18 cellular contexts compared by ENCODE assay signal in genomic region chr14:50388256-50388931, GRCh38. TPM values are rescaled to one million over a fixed set of nuclear protein-coding genes. Genes with fewer than 3 reads are reported as not detected.
DNase-seq lines count a peak whose midpoint lies in the region; ATAC-seq, FAIRE-seq and TF ChIP-seq lines count a peak whose summit lies in the region.
"Had no signal": no experiment of that assay in that cellular context is flagged by ENCODE, and none has a peak within 500 bp of the region (broad histone marks: within the 10 kb centered on the region; RNA-seq: fewer than 3 reads in every experiment).

No MANE protein-coding gene starts in this region.

- no peak for FAIRE-seq in H1 (lab: Jason Lieb, UNC)
- FAIRE-seq: H54, keratinocyte, TTC549 had no signal

- H4K91ac ChIP-seq in H1 (replicated peaks; ENCODE audit: insufficient read length, low read length) = no peak overlapping the region

- no peaks in the 10 kb centered on the region for H3K79me1 ChIP-seq in H1 (ENCODE audit: low read depth, low read length)

- no peak overlapping the region for H3K4me3 ChIP-seq in HEK293 (ENCODE audit: low read depth, low read length)
- H3K4me3 ChIP-seq in H1 (ENCODE audit: extremely low read depth in 1 of 4, insufficient read depth in 2 of 4, low read depth in 3 of 4, low read length in 4 of 4) = no peak overlapping the region
- H3K4me3 ChIP-seq in right lobe of liver = no peak overlapping the region
- no peak overlapping the region for H3K4me3 ChIP-seq in spleen

- TF ChIP-seq CTCF in HEK293 (tag by site-specific recombination; IDR thresholded peaks at IDR 0.05) (no peak), H1 (IDR thresholded peaks at IDR 0.05; ENCODE audit: control extremely low read depth in 1 of 3, insufficient read depth in 1 of 3, low read depth in 1 of 3, low read length in 3 of 3) (peak in 2 of 3 experiments; percentile 25 to 52; a peak in 3 of 4 replicates), right lobe of liver (IDR thresholded peaks at IDR 0.05) (no peak), spleen (IDR thresholded peaks at IDR 0.05 in 8 of 11, conservative IDR thresholded peaks at IDR 0.05 in 3 of 11) (no peak)

- H4K20me1 ChIP-seq in H1 (replicated peaks in 1 of 2; ENCODE audit: control insufficient read depth in 1 of 2, insufficient read depth in 2 of 2, low read length in 2 of 2) = no peaks in the 10 kb centered on the region

- WGBS in H1 (ENCODE audit: extremely low coverage in 1 of 2, insufficient coverage in 1 of 2, insufficient read length in 1 of 2, insufficient replicate concordance in 2 of 2, low coverage in 1 of 2, low lambda C conversion rate in 2 of 2, missing lambda C conversion rate in 1 of 2), 2 experiments = 75% methylated on average over 9 of the region's 9 CpGs; no CpG with 5 or more reads in 1 of the 2 experiments
- 66% methylated on average over 6 of the region's 9 CpGs for WGBS in right lobe of liver (ENCODE audit: insufficient coverage, low coverage, low lambda C conversion rate, missing lambda C conversion rate)
- 58 to 79% (median 66%) methylated on average over 9 of the region's 9 CpGs for WGBS in spleen, 5 donors

- H2AK5ac ChIP-seq in H1 (ENCODE audit: low read depth, low read length) = no peak overlapping the region

- no peaks in the 10 kb centered on the region for H3K79me2 ChIP-seq in H1 (ENCODE audit: control insufficient read depth in 1 of 2, insufficient read depth in 2 of 2, low read length in 2 of 2)

- H2BK120ac ChIP-seq in H1 (replicated peaks; ENCODE audit: low read depth, low read length) = no peak overlapping the region

- POLR2A ChIA-PET in HEK293 (lab: Yijun Ruan, JAX) (interaction anchor here (0.6 kb wide), 1 partner anchor 793 kb away, joined by 3 read pairs; no protein-coding TSS in a partner anchor), H1 (lab: Charles Lee; ENCODE audit: partially characterized antibody) (interaction anchor here (0.7 to 1.0 kb wide), 3 partner anchors 8 to 27 kb away, joined by 3 to 4 read pairs (median 4); partner anchors contain the start of gene CDKL1)

- no peak overlapping the region for H2BK5ac ChIP-seq in H1 (ENCODE audit: low read depth, low read length)

- H3K18ac ChIP-seq in H1 (ENCODE audit: extremely low read depth, low read length) = no peak overlapping the region

- H2AFZ ChIP-seq in H1 (ENCODE audit: low read length) = no peak overlapping the region

- no peak overlapping the region for H2BK20ac ChIP-seq in H1 (ENCODE audit: low read length)

- H3K4me2 ChIP-seq in H1 (ENCODE audit: insufficient read depth in 1 of 2, low read depth in 2 of 2, low read length in 2 of 2) = no peak overlapping the region

- intact Hi-C loops in right lobe of liver (cut with DNase I) = no loop called here
- intact Hi-C loops in spleen (cut with DNase I; ENCODE audit: low total_unique reads) = no loop called here

- no peaks in the 10 kb centered on the region for H3K9me3 ChIP-seq in HEK293 (ENCODE audit: control insufficient read depth, insufficient read depth, low read depth, low read length)
- no peaks in the 10 kb centered on the region for H3K9me3 ChIP-seq in H1 (ENCODE audit: insufficient read depth in 2 of 2, low read depth in 1 of 2, low read length in 1 of 2)
- H3K9me3 ChIP-seq in right lobe of liver = no peaks in the 10 kb centered on the region
- H3K9me3 ChIP-seq in spleen = no peaks in the 10 kb centered on the region

- CTCF ChIA-PET in HEK293 (lab: Yijun Ruan, JAX) = interaction anchor here (0.6 kb wide), 1 partner anchor 245 kb away, joined by 3 read pairs; no protein-coding TSS in a partner anchor
- CTCF ChIA-PET in H1 (lab: Charles Lee; ENCODE audit: partially characterized antibody) = interaction anchor here (0.6 to 1.5 kb wide), 5 partner anchors 15 to 588 kb away, joined by 3 to 4 read pairs (median 3); no protein-coding TSS in a partner anchor

- TF ChIP-seq RAD21 in H1 (IDR thresholded peaks at IDR 0.05 in 1 of 2, conservative IDR thresholded peaks at IDR 0.05 in 1 of 2; ENCODE audit: low read depth in 2 of 2, low read length in 2 of 2) = peak; percentile 33 to 34

- TF ChIP-seq POLR2A in H1 (IDR thresholded peaks at IDR 0.05; ENCODE audit: control extremely low read depth in 1 of 2, low read depth in 2 of 2, low read length in 2 of 2) = no peak
- no peak for TF ChIP-seq POLR2A in right lobe of liver (IDR thresholded peaks at IDR 0.05)
- TF ChIP-seq POLR2A in spleen (IDR thresholded peaks at IDR 0.05) = no peak

- peaks cover 11% of the 10 kb centered on the region; the same call in 1 of the 2 replicates for H3K4me1 ChIP-seq in HEK293 (ENCODE audit: control insufficient read depth, insufficient read depth, low read length)
- peaks cover 0 to 6% (median 1%) of the 10 kb centered on the region in 4 experiments; a peak in 2 of 7 replicates for H3K4me1 ChIP-seq in H1 (replicated peaks in 1 of 4; ENCODE audit: control insufficient read depth in 3 of 4, insufficient read depth in 4 of 4, low read length in 3 of 4)
- H3K4me1 ChIP-seq in right lobe of liver = peaks cover 0 to 9% (median 0%) of the 10 kb centered on the region in 4 donors
- H3K4me1 ChIP-seq in spleen = peaks cover 0 to 9% (median 4%) of the 10 kb centered on the region in 6 donors

- no peak overlapping the region for H3K56ac ChIP-seq in H1 (replicated peaks; ENCODE audit: insufficient read length, low read depth, low read length)

- H4K5ac ChIP-seq in H1 (ENCODE audit: insufficient read length, low read depth, low read length) = no peak overlapping the region

- no peaks in the 10 kb centered on the region for H3K36me3 ChIP-seq in HEK293 (ENCODE audit: control insufficient read depth in 2 of 2, insufficient read depth in 1 of 2, low read length in 2 of 2)
- no peaks in the 10 kb centered on the region for H3K36me3 ChIP-seq in H1 (ENCODE audit: control insufficient read depth in 2 of 4, insufficient read depth in 4 of 4, low read length in 3 of 4)
- H3K36me3 ChIP-seq in right lobe of liver = no peaks in the 10 kb centered on the region
- H3K36me3 ChIP-seq in spleen = no peaks in the 10 kb centered on the region

- peak; percentile 57 to 69 (median 62) for ATAC-seq in right lobe of liver

- H3K27ac ChIP-seq in HEK293 (ENCODE audit: extremely low read depth, low read depth, low read length) (no peak overlapping the region), H1 (ENCODE audit: low read depth, low read length) (no peak overlapping the region), right lobe of liver (no peak overlapping the region), spleen (peak overlapping the region in 6 of 8 donors; percentile 54 to 72 (median 68))

- H2BK12ac ChIP-seq in H1 (ENCODE audit: low read depth, low read length) = no peak overlapping the region

- H3K9ac ChIP-seq in H1 (replicated peaks in 1 of 4; ENCODE audit: extremely low read depth in 1 of 4, low read depth in 3 of 4, low read length in 3 of 4) = no peak overlapping the region

- no peak overlapping the region for H3K14ac ChIP-seq in H1 (ENCODE audit: insufficient read length)

- H3K27me3 ChIP-seq in H1 (replicated peaks in 1 of 4; ENCODE audit: control insufficient read depth in 3 of 4, extremely low read depth in 1 of 4, insufficient read depth in 3 of 4, low read length in 3 of 4) (no peaks in the 10 kb centered on the region), right lobe of liver (no peaks in the 10 kb centered on the region), spleen (replicated peaks in 1 of 7) (no peaks in the 10 kb centered on the region)

- H4K8ac ChIP-seq in H1 (ENCODE audit: extremely low read depth, insufficient read depth, low read length) = no peak overlapping the region

- no peak overlapping the region for H3K4ac ChIP-seq in H1 (replicated peaks; ENCODE audit: insufficient read length, low read depth, low read length)

- H3K23me2 ChIP-seq in H1 (ENCODE audit: low read depth, low read length) = no peaks in the 10 kb centered on the region

- H2BK15ac ChIP-seq in H1 (ENCODE audit: low read length) = peak overlapping the region; percentile 50; the same call in 1 of the 2 replicates

- no peak for TF ChIP-seq EP300 in H1 (IDR thresholded peaks at IDR 0.05; ENCODE audit: borderline replicate concordance in 1 of 2, low read depth in 2 of 2, low read length in 2 of 2)

- no peak overlapping the region for H3K23ac ChIP-seq in H1 (ENCODE audit: insufficient read length)

- DNase-seq in H1 (ENCODE audit: low read depth in 1 of 2, low spot score in 2 of 2) (no peak), right lobe of liver (peak in 1 of 3 donors; percentile 20), spleen (peak; percentile 76), occipital lobe (lab: John Stamatoyannopoulos, UW) (no peak), cortex of kidney (lab: John Stamatoyannopoulos, UW) (no peak), T-helper 9 cell (no peak), NCI-H1417 treated with DMSO at 0.1 percent for 48 hours (lab: John Stamatoyannopoulos, UW) (no peak)
- DNase-seq: activated naive CD4-positive, alpha-beta T cell; AML-193; effector CD8-positive, alpha-beta T cell; foreskin fibroblast; KBM-7; NCI-H1105 treated with DMSO at 0.1 percent for 48 hours; NCI-H446 had no signal

TF ChIP-seq in HEK293, 187 proteins besides CTCF, POLR2A, EP300 and RAD21 (continues in another document):
- no peak for TF ChIP-seq ZNF658 (tag by site-specific recombination; IDR thresholded peaks at IDR 0.05)

TF ChIP-seq in H1, 55 proteins besides CTCF, POLR2A, EP300 and RAD21 (continues in another document):
- TF ChIP-seq POU5F1 (IDR thresholded peaks at IDR 0.05; ENCODE audit: low read depth, low read length) (no peak), SRF (IDR thresholded peaks at IDR 0.05; ENCODE audit: low read depth, low read length) (no peak), JUND (IDR thresholded peaks at IDR 0.05; ENCODE audit: low read length) (no peak), JUN (IDR thresholded peaks at IDR 0.05; ENCODE audit: low read depth, low read length) (no peak), EZH2 (IDR thresholded peaks at IDR 0.05; ENCODE audit: low read depth, low read length, severe bottlenecking) (no peak), RNF2 (IDR thresholded peaks at IDR 0.05; ENCODE audit: borderline replicate concordance, low read depth, low read length, missing control alignments, poor library complexity, severe bottlenecking) (no peak), SIN3A (conservative IDR thresholded peaks at IDR 0.05 in 1 of 2, IDR thresholded peaks at IDR 0.05 in 1 of 2; ENCODE audit: low read depth in 1 of 2, low read length in 2 of 2) (0 out of 4 replicates have a peak, but pooled peaks have one; percentile 38 to 46)

RNA-seq across cellular contexts. Expression of gene CDKL1, which starts 8.3 kb away (rescaled TPM):
- 1.6 and 2.2 TPM in 2 replicates for total RNA-seq in H1 (2021; fragmentation: NEBNext Ultra II Directional; extraction: Animal tissue kit (Norgen Biotek cat#: 25700))
- polyA plus RNA-seq in H1 (2011; rRNA removed) (0.50 and 1.2 TPM in 2 replicates), spleen (1 to 10 TPM; 1.7 to 4.3 (median 2.8) TPM)
- polyA plus RNA-seq in H1 (2011; cell fraction: cytosol; rRNA removed) = 0.76 TPM
- polyA plus RNA-seq in H1 (2011; cell fraction: nucleus; rRNA removed) = 1.2 TPM
- polyA plus RNA-seq in H1 (2012, experiment 1 of 2) = 0.88 to 3.0 TPM (median 1.9 TPM) in 4 replicates
- 0.08 TPM for polyA plus RNA-seq in H1 (2012, experiment 2 of 2)
- polyA plus RNA-seq in H1 (2013, experiment 1 of 2) = 2.5 TPM
- polyA plus RNA-seq in H1 (2013, experiment 2 of 2) = 2.2 TPM
- polyA minus RNA-seq in H1 (2011; rRNA and poly(A)+ RNA removed) = 2.4 and 4.1 TPM in 2 replicates
- 4.6 TPM for polyA minus RNA-seq in H1 (2011; cell fraction: cytosol; rRNA and poly(A)+ RNA removed)
- 7.9 TPM for polyA minus RNA-seq in H1 (2011; cell fraction: nucleus; rRNA and poly(A)+ RNA removed)
- total RNA-seq in right lobe of liver (1 to 10 TPM; 1.1 to 4.5 (median 2.8) TPM), spleen (100 to 1,000 TPM in 1 of 7 donors, 10 to 100 TPM in 5, 1 to 10 TPM in 1; 9.2 to 310 (median 27.8) TPM), occipital lobe (17.5 TPM)

Comparison
In these comparisons a context has a peak if more than half of its experiments do, and no peak if none do; other contexts are left out.
1. H3K27ac ChIP-seq: peak in spleen (6 of 8); none in HEK293 (single experiment), H1 (single experiment) and right lobe of liver (0 of 3).
2. CTCF ChIP-seq: peak in H1 (2 of 3); none in HEK293 (single experiment), right lobe of liver (0 of 4) and spleen (0 of 11).
3. Of the 6 proteins assayed by ChIP-seq in both HEK293 and H1: peak only in HEK293: none; only in H1: CTCF; in both: none; in neither: 5.